26 cellular contexts compared by ENCODE assay signal in genomic region chr22:29050457-29050856, GRCh38. TPM values are rescaled to one million over a fixed set of nuclear protein-coding genes. Genes with fewer than 3 reads are reported as not detected.
"Had no signal": no experiment of that assay in that cellular context is flagged by ENCODE, and none has a peak within 500 bp of the region (broad histone marks: within the 10 kb centered on the region; RNA-seq: fewer than 3 reads in every experiment).

No MANE protein-coding gene starts in this region.

- H3K27me3 ChIP-seq: adrenal gland, Peyer's patch, SJSA1 had no signal

- H3K9me3 ChIP-seq: adrenal gland, Peyer's patch, SJSA1, SK-N-SH had no signal

- H3K27ac ChIP-seq: adrenal gland, KMS-11, Peyer's patch, SJSA1 had no signal

- ATAC-seq: activated CD8-positive, alpha-beta T cell treated with anti-CD3 and anti-CD28 coated beads, Interleukin-2, amount 10 ng/mL, durations not matched to agents 7 days and 5 days; activated naive CD4-positive, alpha-beta T cell treated with anti-CD3 and anti-CD28 coated beads, Interleukin-2, amount 50 U/mL, for 72 hours had no signal

- H3K4me2 ChIP-seq: KMS-11, SK-N-SH had no signal

- H3K4me3 ChIP-seq: adrenal gland, Peyer's patch, SJSA1 had no signal

- DNase-seq: activated CD4-positive, alpha-beta T cell treated with anti-CD3 and anti-CD28 coated beads, Interleukin-2, amount 10 ng/mL, durations not matched to agents 7 days and 5 days; activated CD4-positive, alpha-beta T cell treated with anti-CD3 and anti-CD28 coated beads, Interleukin-2, amount 50 U/mL, for 48 hours; activated CD8-positive, alpha-beta T cell treated with anti-CD3 and anti-CD28 coated beads, Interleukin-2, amount 10 ng/mL, durations not matched to agents 7 days and 5 days; activated gamma-delta T cell treated with Interleukin-2 at 50 U/mL for 16 hours; activated naive CD4-positive, alpha-beta T cell treated with anti-CD3 and anti-CD28 coated beads for 36 hours; activated T-cell treated with anti-CD3 and anti-CD28 coated beads, Interleukin-2, amount 50 U/mL, for 24 hours; adrenal gland; caudate nucleus; MM.1S; MV-4-11; NCI-H1092; NCI-H1436 treated with DMSO at 0.1 percent for 48 hours; NCI-H1694 treated with DMSO at 0.1 percent for 48 hours; NCI-H2029 treated with DMSO at 0.1 percent for 48 hours; NCI-H2107; NCI-H510A; Peyer's patch; RPMI8226; SHP77 treated with DMSO at 0.1 percent for 48 hours; SK-N-SH had no signal

- H3K4me1 ChIP-seq: adrenal gland, Peyer's patch had no signal

RNA-seq across cellular contexts. Expression of gene C22orf31, which starts 11.2 kb away (rescaled TPM):
- total RNA-seq: activated CD4-positive, alpha-beta T cell treated with anti-CD3 and anti-CD28 coated beads, Interleukin-2, amount 10 ng/mL, durations not matched to agents 7 days and 5 days; activated CD8-positive, alpha-beta T cell treated with anti-CD3 and anti-CD28 coated beads, Interleukin-2, amount 10 ng/mL, durations not matched to agents 7 days and 5 days; activated naive CD4-positive, alpha-beta T cell treated with anti-CD3 and anti-CD28 coated beads for 36 hours; activated naive CD4-positive, alpha-beta T cell treated with anti-CD3 and anti-CD28 coated beads, Interleukin-2, amount 50 U/mL, for 72 hours; activated T-helper 1 cell treated with anti-CD3 and anti-CD28 coated beads, Interleukin-12 subunit alpha, Interleukin-12 subunit beta, Interleukin-2, Interleukin-4 antibody, amounts not matched to agents 30 ng/mL and 10 ng/mL and 1 ng/mL, durations not matched to agents 14 hours and 24 hours and 36 hours; bronchial epithelial cell; LHCN-M2; Peyer's patch; SJSA1 had no signal
